In genomic region chr7:29987821-29988317, GRCh38 we compare ENCODE assay signal across 9 cellular contexts. TPM values are rescaled to one million over a fixed set of nuclear protein-coding genes. Genes with fewer than 3 reads are reported as not detected.
A peak's percentile ranks its signal among the peaks of the same experiment; 100 is the strongest.
DNase-seq lines count a peak whose midpoint lies in the region; ATAC-seq and TF ChIP-seq lines count a peak whose summit lies in the region.
"Had no signal": no experiment of that assay in that cellular context is flagged by ENCODE, and none has a peak within 500 bp of the region (broad histone marks: within the 10 kb centered on the region; RNA-seq: fewer than 3 reads in every experiment).

No MANE protein-coding gene starts in this region.

- 31 to 50% (median 45%) methylated on average over 5 to 8 of the region's 8 CpGs for whole genome bisulfite sequencing in adrenal gland, 4 donors

- no peaks in the 10 kb centered on the region for H3K9me3 Mint-ChIP-seq in stimulated activated effector memory CD8-positive, alpha-beta T cell treated with anti-CD3 and anti-CD28 coated beads, Interleukin-12 subunit alpha, Interleukin-12 subunit beta, amount 100 ng/mL, for 72 hours

- H3K9me3 ChIP-seq in Karpas-422 (ENCODE audit: low read length) (no peaks in the 10 kb centered on the region), adrenal gland (replicated peaks in 1 of 3) (peaks cover 0 to 5% (median 0%) of the 10 kb centered on the region in 3 donors), iPS-20b (ENCODE audit: insufficient read depth, low read depth, low read length) (peaks cover 4% of the 10 kb centered on the region; the same call in 1 of the 2 replicates)

- H2AFZ ChIP-seq in Karpas-422 (ENCODE audit: low read length): no peak overlapping the region

- no peaks in the 10 kb centered on the region for H3K36me3 ChIP-seq in Karpas-422 (ENCODE audit: insufficient read depth, low read length)
- no peaks in the 10 kb centered on the region for H3K36me3 ChIP-seq in adrenal gland (replicated peaks in 1 of 2)
- H3K36me3 ChIP-seq in iPS-20b (ENCODE audit: insufficient read depth, low read depth, low read length): no peaks in the 10 kb centered on the region

- H3K4me3 ChIP-seq in Karpas-422 (ENCODE audit: low read length): peak overlapping the region; percentile 97
- peak overlapping the region in 1 of 4 donors; percentile 98 for H3K4me3 ChIP-seq in adrenal gland
- peak overlapping the region; percentile 71 for H3K4me3 ChIP-seq in iPS-20b (ENCODE audit: low read length)

- H3K4me2 ChIP-seq in Karpas-422 (ENCODE audit: low read depth, low read length, poor library complexity, severe bottlenecking): peak overlapping the region; percentile 90
- H3K4me2 ChIP-seq: BLaER1 treated with 17β-estradiol and CSF1 and Interleukin-3, amounts not matched to agents 10 nM and 100 nM had no signal

- H3K27me3 ChIP-seq in Karpas-422 (ENCODE audit: low read length) (no peaks in the 10 kb centered on the region), adrenal gland (no peaks in the 10 kb centered on the region), iPS-20b (ENCODE audit: insufficient read depth, low read length) (peaks cover 22% of the 10 kb centered on the region; the same call in 1 of the 2 replicates)

- H3K4me3 Mint-ChIP-seq in stimulated activated effector memory CD8-positive, alpha-beta T cell treated with anti-CD3 and anti-CD28 coated beads, Interleukin-12 subunit alpha, Interleukin-12 subunit beta, amount 100 ng/mL, for 72 hours: peak overlapping the region; percentile 71

- DNase-seq in NCI-H1105 treated with DMSO at 0.1 percent for 48 hours (lab: John Stamatoyannopoulos, UW) (peak; percentile 21), NCI-H1105 (lab: John Stamatoyannopoulos, UW) (no peak), Karpas-422 (peak; percentile 70), adrenal gland (peak in 2 of 7 donors; percentile 14 to 27), Ammon's horn (ENCODE audit: low spot score) (no peak)
- DNase-seq in stimulated activated effector memory CD8-positive, alpha-beta T cell treated with anti-CD3 and anti-CD28 coated beads, Interleukin-12 subunit alpha, Interleukin-12 subunit beta, amount 100 ng/mL, for 72 hours (ENCODE audit: low spot score in 2 of 2): no peak

- H3K27ac ChIP-seq in Karpas-422 (ENCODE audit: low read length) (peak overlapping the region; percentile 93), adrenal gland (peak overlapping the region in 4 of 5 donors; percentile 81 to 93 (median 88)), iPS-20b (ENCODE audit: low read length) (no peak overlapping the region)
- H3K27ac ChIP-seq: BLaER1 treated with 17β-estradiol and CSF1 and Interleukin-3, amounts not matched to agents 10 nM and 100 nM had no signal

- peaks cover 83% of the 10 kb centered on the region for H3K79me2 ChIP-seq in Karpas-422 (ENCODE audit: low read length)

- peak overlapping the region; percentile 84 for H3K27ac Mint-ChIP-seq in stimulated activated effector memory CD8-positive, alpha-beta T cell treated with anti-CD3 and anti-CD28 coated beads, Interleukin-12 subunit alpha, Interleukin-12 subunit beta, amount 100 ng/mL, for 72 hours

- no peaks in the 10 kb centered on the region for H3K9me2 ChIP-seq in Karpas-422 (replicated peaks; ENCODE audit: insufficient read depth, low read length)

- no peaks in the 10 kb centered on the region for H3K36me3 Mint-ChIP-seq in stimulated activated effector memory CD8-positive, alpha-beta T cell treated with anti-CD3 and anti-CD28 coated beads, Interleukin-12 subunit alpha, Interleukin-12 subunit beta, amount 100 ng/mL, for 72 hours

- intact Hi-C loops in adrenal gland (cut with DNase I): no loop called here

- TF ChIP-seq POLR2A in adrenal gland (IDR thresholded peaks at IDR 0.05): no peak

- H4K20me1 ChIP-seq in Karpas-422 (ENCODE audit: insufficient read depth, low read depth, low read length): no peaks in the 10 kb centered on the region
- H4K20me1 ChIP-seq: BLaER1 treated with 17β-estradiol and CSF1 and Interleukin-3, amounts not matched to agents 10 nM and 100 nM had no signal

- H3K4me1 ChIP-seq in Karpas-422 (ENCODE audit: low read length): peaks cover 54% of the 10 kb centered on the region
- H3K4me1 ChIP-seq in adrenal gland (replicated peaks in 1 of 2): peaks cover 0 to 17% of the 10 kb centered on the region in 2 donors
- H3K4me1 ChIP-seq in iPS-20b (ENCODE audit: insufficient read depth, low read length): no peaks in the 10 kb centered on the region; the same call in 1 of the 2 replicates

- no peak for TF ChIP-seq CTCF in adrenal gland (IDR thresholded peaks at IDR 0.05)

- peaks cover 30% of the 10 kb centered on the region for H3K4me1 Mint-ChIP-seq in stimulated activated effector memory CD8-positive, alpha-beta T cell treated with anti-CD3 and anti-CD28 coated beads, Interleukin-12 subunit alpha, Interleukin-12 subunit beta, amount 100 ng/mL, for 72 hours

- no peak for ATAC-seq in stimulated activated effector memory CD8-positive, alpha-beta T cell treated with anti-CD3 and anti-CD28 coated beads, Interleukin-12 subunit alpha, Interleukin-12 subunit beta, amount 100 ng/mL, for 72 hours
- no peak for ATAC-seq in HG02588 (IDR thresholded peaks at IDR 0.05; ENCODE audit: unreplicated experiment)

- H3K9ac ChIP-seq in Karpas-422 (ENCODE audit: low read length) (peak overlapping the region; percentile 92), iPS-20b (ENCODE audit: low read depth, low read length) (peak overlapping the region; percentile 81; the same call in 1 of the 2 replicates)
- H3K9ac ChIP-seq: BLaER1 treated with 17β-estradiol and CSF1 and Interleukin-3, amounts not matched to agents 10 nM and 100 nM had no signal

RNA-seq across cellular contexts. Expression of gene SCRN1, which starts 1.7 kb away (rescaled TPM):
- 86.4 and 88.6 TPM in 2 replicates for total RNA-seq in Karpas-422 (2014; rRNA removed; shearing (Covaris generic); ENCODE audit: low replicate concordance)
- total RNA-seq in adrenal gland: 10 to 100 TPM; 37.4 to 65.2 (median 50.2) TPM
- polyA plus RNA-seq in adrenal gland: 10 to 100 TPM in 2 of 3 donors, 1 to 10 TPM in 1; 8.2 to 56.1 (median 10.8) TPM

RNA-seq across cellular contexts. Expression of gene FKBP14, which starts 38.6 kb away (rescaled TPM):
- 9.0 and 13.5 TPM in 2 replicates for total RNA-seq in Karpas-422 (2014; rRNA removed; shearing (Covaris generic); ENCODE audit: low replicate concordance)
- 10 to 100 TPM in 5 of 8 donors, 1 to 10 TPM in 3; 3.7 to 35.0 (median 12.7) TPM for total RNA-seq in adrenal gland
- 10 to 100 TPM in 1 of 3 donors, 1 to 10 TPM in 2; 2.0 to 28.2 (median 2.5) TPM for polyA plus RNA-seq in adrenal gland

RNA-seq across cellular contexts. Expression of gene PLEKHA8, which starts 40.3 kb away (rescaled TPM):
- 28.1 and 41.0 TPM in 2 replicates for total RNA-seq in Karpas-422 (2014; rRNA removed; shearing (Covaris generic); ENCODE audit: low replicate concordance)
- 10 to 100 TPM in 1 of 8 donors, 1 to 10 TPM in 7; 4.1 to 14.5 (median 6.3) TPM for total RNA-seq in adrenal gland
- polyA plus RNA-seq in adrenal gland: 1 to 10 TPM; 2.1 to 6.6 (median 2.2) TPM

Comparison
In these comparisons a context has a peak if more than half of its experiments do, and no peak if none do; other contexts are left out.
1. DNase-seq: peak in NCI-H1105 treated with DMSO at 0.1 percent for 48 hours (single experiment) and Karpas-422 (single experiment); none in NCI-H1105 (single experiment), stimulated activated effector memory CD8-positive, alpha-beta T cell treated with anti-CD3 and anti-CD28 coated beads, Interleukin-12 subunit alpha, Interleukin-12 subunit beta, amount 100 ng/mL, for 72 hours (0 of 2) and Ammon's horn (single experiment).